Comparison of ENCODE assay signal across 1 cellular context in the genomic region with DNA sequence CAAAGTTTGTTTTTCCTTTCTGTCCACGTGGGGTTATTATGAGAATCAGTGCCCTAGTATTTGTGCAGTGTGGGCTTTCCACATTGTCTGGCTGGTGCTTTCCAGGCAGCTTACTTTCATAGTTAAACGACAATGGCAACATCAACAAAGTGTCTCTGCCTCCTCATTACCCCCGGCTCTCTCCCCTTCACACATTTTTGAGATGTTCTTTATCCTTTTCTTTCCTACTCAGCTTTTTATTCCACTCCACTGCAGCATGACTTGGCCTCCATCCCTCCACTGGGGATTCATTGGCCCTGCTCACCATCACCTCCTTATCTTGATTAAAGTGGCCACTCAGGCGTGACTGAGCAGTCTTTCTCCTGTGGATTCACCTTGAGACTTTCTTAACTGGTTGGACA.
A peak's percentile ranks its signal among the peaks of the same experiment; 100 is the strongest.
TF ChIP-seq lines count a peak whose summit lies in the region.

No MANE protein-coding gene starts in this region.

TF ChIP-seq in K562, 482 proteins besides CTCF, POLR2A, EP300 and RAD21 (continued from another document):
- TF ChIP-seq, protein P1, sequence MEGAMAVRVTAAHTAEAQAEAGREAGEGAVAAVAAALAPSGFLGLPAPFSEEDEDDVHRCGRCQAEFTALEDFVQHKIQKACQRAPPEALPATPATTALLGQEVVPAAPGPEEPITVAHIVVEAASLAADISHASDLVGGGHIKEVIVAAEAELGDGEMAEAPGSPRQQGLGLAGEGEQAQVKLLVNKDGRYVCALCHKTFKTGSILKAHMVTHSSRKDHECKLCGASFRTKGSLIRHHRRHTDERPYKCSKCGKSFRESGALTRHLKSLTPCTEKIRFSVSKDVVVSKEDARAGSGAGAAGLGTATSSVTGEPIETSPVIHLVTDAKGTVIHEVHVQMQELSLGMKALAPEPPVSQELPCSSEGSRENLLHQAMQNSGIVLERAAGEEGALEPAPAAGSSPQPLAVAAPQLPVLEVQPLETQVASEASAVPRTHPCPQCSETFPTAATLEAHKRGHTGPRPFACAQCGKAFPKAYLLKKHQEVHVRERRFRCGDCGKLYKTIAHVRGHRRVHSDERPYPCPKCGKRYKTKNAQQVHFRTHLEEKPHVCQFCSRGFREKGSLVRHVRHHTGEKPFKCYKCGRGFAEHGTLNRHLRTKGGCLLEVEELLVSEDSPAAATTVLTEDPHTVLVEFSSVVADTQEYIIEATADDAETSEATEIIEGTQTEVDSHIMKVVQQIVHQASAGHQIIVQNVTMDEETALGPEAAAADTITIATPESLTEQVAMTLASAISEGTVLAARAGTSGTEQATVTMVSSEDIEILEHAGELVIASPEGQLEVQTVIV (CRISPR knock-in tag; IDR thresholded peaks at IDR 0.05; ENCODE audit: borderline replicate concordance), result no peak
- peak; percentile 76; the same call in 1 of the 2 replicates for TF ChIP-seq CTBP1 (IDR thresholded peaks at IDR 0.05; ENCODE audit: borderline replicate concordance)
- peak; percentile 70 for TF ChIP-seq NFE2 (IDR thresholded peaks at IDR 0.05; ENCODE audit: low read depth)
- peak; percentile 61 for TF ChIP-seq DPF2 (IDR thresholded peaks at IDR 0.05)
- TF ChIP-seq SMARCE1 (IDR thresholded peaks at IDR 0.05), result 0 out of 2 replicates have a peak, but pooled peaks have one; percentile 25
- peak; percentile 76 for TF ChIP-seq ZNF316 (IDR thresholded peaks at IDR 0.05)
- no peak for TF ChIP-seq MCM7 (IDR thresholded peaks at IDR 0.05)
- 0 out of 2 replicates have a peak, but pooled peaks have one; percentile 13 for TF ChIP-seq ARID1B (IDR thresholded peaks at IDR 0.05)
- TF ChIP-seq MAFG (tag; conservative IDR thresholded peaks at IDR 0.05), result peak; percentile 67
- TF ChIP-seq RCOR1 (IDR thresholded peaks at IDR 0.05; ENCODE audit: borderline replicate concordance in 1 of 2, low read depth in 2 of 2, low read length in 2 of 2), result peak in 1 of 2 experiments; percentile 69; a peak in 1 of 4 replicates
- peak; percentile 9 for TF ChIP-seq NFYB (IDR thresholded peaks at IDR 0.05; ENCODE audit: extremely low read depth, insufficient read length)
- 0 out of 2 replicates have a peak, but pooled peaks have one; percentile 50 for TF ChIP-seq HDAC2 (IDR thresholded peaks at IDR 0.05)
